ENCODE assay signal across 22 cellular contexts in the genomic region with DNA sequence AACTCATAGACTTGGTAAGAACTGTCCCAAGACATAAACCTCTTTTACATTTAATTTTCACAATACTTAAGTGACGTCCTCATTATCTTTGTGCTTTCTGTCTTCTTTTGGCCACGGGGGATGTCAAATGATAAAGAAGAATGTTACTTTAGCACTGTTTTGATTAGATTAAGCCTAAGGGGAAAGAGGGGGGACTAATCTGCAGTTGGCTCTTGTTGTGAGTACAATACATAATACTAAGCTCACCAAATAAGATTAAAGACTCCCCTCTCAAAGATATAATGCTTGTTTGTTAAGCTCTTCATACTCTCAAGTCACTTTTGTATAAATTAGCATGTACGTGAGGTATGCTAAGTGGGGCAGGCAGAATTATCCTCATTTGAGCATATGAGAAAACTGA. TPM values are rescaled to one million over a fixed set of nuclear protein-coding genes. Genes with fewer than 3 reads are reported as not detected.
"Had no signal": no experiment of that assay in that cellular context is flagged by ENCODE, and none has a peak within 500 bp of the region (broad histone marks: within the 10 kb centered on the region; RNA-seq: fewer than 3 reads in every experiment).

No MANE protein-coding gene starts in this region.

- H3K4me3 ChIP-seq: esophagus squamous epithelium, left lung, lung, ovary, psoas muscle, right atrium auricular region, upper lobe of left lung had no signal

- H3K36me3 ChIP-seq: ovary had no signal

- DNase-seq: activated CD4-positive, alpha-beta memory T cell treated with anti-CD3 and anti-CD28 coated beads for 36 hours; activated CD4-positive, alpha-beta T cell treated with anti-CD3 and anti-CD28 coated beads, Interleukin-2, amount 10 ng/mL, durations not matched to agents 24 days and 14 days; activated CD4-positive, CD25-positive, alpha-beta regulatory T cell treated with anti-CD3 and anti-CD28 coated beads, Interleukin-2, amount 50 U/mL, for 72 hours; activated CD8-positive, alpha-beta memory T cell treated with anti-CD3 and anti-CD28 coated beads, Interleukin-2, amount 50 U/mL, for 4 hours; activated gamma-delta T cell; activated naive CD4-positive, alpha-beta T cell treated with anti-CD3 and anti-CD28 coated beads, Interleukin-2, amount 10 ng/mL, durations not matched to agents 7 days and 5 days; activated naive CD8-positive, alpha-beta T cell treated with anti-CD3 and anti-CD28 coated beads, Interleukin-2, amount 10 ng/mL, durations not matched to agents 7 days and 5 days; activated T-cell treated with anti-CD3 and anti-CD28 coated beads, Interleukin-2, amount 50 U/mL, for 1 hour; central memory CD4-positive, alpha-beta T cell; effector CD8-positive, alpha-beta T cell; esophagus squamous epithelium; left lung; ovary; psoas muscle; stimulated activated CD4-positive, alpha-beta T cell treated with anti-CD3 and anti-CD28 coated beads, Interleukin-2, amount 100 ng/mL, for 48 hours; stimulated activated naive CD4-positive, alpha-beta T cell treated with Interleukin-2 at 50 U/mL for 16 hours; T-helper 2 cell; upper lobe of left lung had no signal

- ATAC-seq: left lung, psoas muscle had no signal

- H3K27ac ChIP-seq: epithelial cell of prostate, esophagus squamous epithelium, left lung, ovary, psoas muscle, right atrium auricular region, upper lobe of left lung had no signal

- H3K27me3 ChIP-seq: esophagus squamous epithelium, ovary, right atrium auricular region, upper lobe of left lung had no signal

- H3K9me3 ChIP-seq: esophagus squamous epithelium, left lung, ovary, psoas muscle, right atrium auricular region, upper lobe of left lung had no signal

- H3K4me1 ChIP-seq: esophagus squamous epithelium, left lung, right atrium auricular region, upper lobe of left lung had no signal

RNA-seq across cellular contexts. Expression of a gene that starts 53.2 kb away (rescaled TPM):
- total RNA-seq: activated CD4-positive, alpha-beta T cell treated with anti-CD3 and anti-CD28 coated beads, Interleukin-2, amount 10 ng/mL, durations not matched to agents 24 days and 14 days; activated T-helper 1 cell treated with anti-CD3 and anti-CD28 coated beads, Interleukin-12 subunit alpha, Interleukin-12 subunit beta, Interleukin-2, Interleukin-4 antibody, amounts not matched to agents 30 ng/mL and 10 ng/mL and 1 ng/mL, durations not matched to agents 14 hours and 24 hours and 36 hours had no signal
